In the genomic region with DNA sequence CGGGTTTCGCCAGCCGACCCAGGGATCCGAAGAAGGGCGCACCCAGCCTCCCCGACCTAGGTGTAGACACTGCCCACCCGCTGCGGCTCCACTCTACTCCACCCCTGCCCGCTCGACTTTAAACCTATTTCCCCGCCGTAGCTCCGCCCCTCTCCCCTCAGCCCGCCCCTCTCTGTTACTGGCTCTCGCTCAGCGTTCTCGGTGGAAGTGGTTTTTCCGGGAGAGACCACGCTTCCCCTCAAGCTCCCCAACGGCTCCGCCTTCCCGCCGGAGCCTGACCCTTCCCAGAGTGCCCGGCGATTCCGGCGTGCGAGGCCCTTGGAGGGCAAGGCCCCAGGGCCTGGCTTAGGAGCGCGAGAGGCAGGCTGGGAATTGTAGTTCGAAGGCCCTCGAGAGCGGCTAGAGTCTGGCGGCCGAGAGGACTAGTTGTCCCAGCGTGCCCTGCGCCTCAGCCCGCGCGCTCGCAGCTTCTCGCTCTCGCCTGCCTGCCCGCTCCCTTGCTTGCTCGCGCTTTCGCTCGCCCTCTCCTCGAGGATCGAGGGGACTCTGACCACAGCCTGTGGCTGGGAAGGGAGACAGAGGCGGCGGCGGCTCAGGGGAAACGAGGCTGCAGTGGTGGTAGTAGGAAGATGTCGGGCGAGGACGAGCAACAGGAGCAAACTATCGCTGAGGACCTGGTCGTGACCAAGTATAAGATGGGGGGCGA, we compare ENCODE assay signal across 1 cellular context.
TF ChIP-seq lines count a peak whose summit lies in the region.

TSS of gene PA2G4 (plus strand) at position 451 of the 706 bp plus-strand sequence. CDS start at position 630, 179 bp downstream.

TF ChIP-seq in HepG2, 621 proteins besides CTCF, POLR2A, EP300 and RAD21 (continued from another document):
- TF ChIP-seq ZFP36 (IDR thresholded peaks at IDR 0.05; ENCODE audit: borderline replicate concordance, low read depth, low read length, partially characterized antibody) (no peak), ZNF776 (CRISPR knock-in tag; IDR thresholded peaks at IDR 0.05) (no peak; the same call in 1 of the 2 replicates), NFE2 (CRISPR knock-in tag; IDR thresholded peaks at IDR 0.05) (no peak), ZBTB42 (CRISPR knock-in tag; IDR thresholded peaks at IDR 0.05) (no peak)
